In genomic region chr1:76269175-76269574, GRCh38 we compare ENCODE assay signal across 9 cellular contexts.
DNase-seq lines count a peak whose midpoint lies in the region; ATAC-seq, FAIRE-seq and TF ChIP-seq lines count a peak whose summit lies in the region.
"Had no signal": no experiment of that assay in that cellular context is flagged by ENCODE, and none has a peak within 500 bp of the region (broad histone marks: within the 10 kb centered on the region; RNA-seq: fewer than 3 reads in every experiment).

No MANE protein-coding gene starts in this region.

- TF ChIP-seq CTCF in endothelial cell of umbilical vein (IDR thresholded peaks at IDR 0.05; ENCODE audit: extremely low read depth in 1 of 2, insufficient read depth in 1 of 2, low read depth in 1 of 2, low read length in 2 of 2): no peak
- TF ChIP-seq CTCF in smooth muscle cell (IDR thresholded peaks at IDR 0.05; ENCODE audit: borderline replicate concordance, insufficient read depth, poor library complexity, severe bottlenecking): no peak

- peak; percentile 84 for FAIRE-seq in endothelial cell of umbilical vein (lab: Jason Lieb, UNC)

- no peaks in the 10 kb centered on the region for H3K36me3 Mint-ChIP-seq in activated naive CD4-positive, alpha-beta T cell treated with anti-CD3 and anti-CD28 coated beads, Interleukin-2, amount 50 U/mL, for 24 hours

- H3K4me2 ChIP-seq in endothelial cell of umbilical vein (ENCODE audit: insufficient read depth, low read length) (peak overlapping the region; percentile 45), smooth muscle cell (peak overlapping the region; percentile 65)

- no peak for TF ChIP-seq POLR2A in endothelial cell of umbilical vein (IDR thresholded peaks at IDR 0.05; ENCODE audit: low read depth, low read length)

- H3K27me3 ChIP-seq in endothelial cell of umbilical vein (ENCODE audit: control insufficient read depth in 2 of 2, insufficient read depth in 2 of 2, low read length in 2 of 2) (no peaks in the 10 kb centered on the region), smooth muscle cell (ENCODE audit: low read depth) (no peaks in the 10 kb centered on the region)

- H3K4me3 ChIP-seq in endothelial cell of umbilical vein (replicated peaks in 1 of 3; ENCODE audit: insufficient read depth in 1 of 3, low read depth in 1 of 3, low read length in 3 of 3) (no peak overlapping the region), smooth muscle cell (no peak overlapping the region)

- H3K27ac ChIP-seq in endothelial cell of umbilical vein (ENCODE audit: insufficient read depth, low read depth, low read length) (peak overlapping the region; percentile 30), smooth muscle cell (ENCODE audit: low read depth) (peak overlapping the region; percentile 63)

- CTCF ChIA-PET in endothelial cell of umbilical vein (lab: Charles Lee): interaction anchor here (2.3 kb wide), 1 partner anchor 15 kb away, joined by 6 read pairs; no protein-coding TSS in a partner anchor

- H3K9ac ChIP-seq in endothelial cell of umbilical vein (replicated peaks; ENCODE audit: extremely low read depth, insufficient read depth, low read length) (no peak overlapping the region), smooth muscle cell (ENCODE audit: low read depth) (no peak overlapping the region)

- no TSS peak for BruUV-seq in endothelial cell of umbilical vein (replicated peaks; lab: Mats Ljungman, UMichigan)

- no peaks in the 10 kb centered on the region for H3F3A ChIP-seq in smooth muscle cell (ENCODE audit: low read depth)

- no peak for ATAC-seq in GM21360 (IDR thresholded peaks at IDR 0.05; ENCODE audit: unreplicated experiment)

- H3K9me3 Mint-ChIP-seq in activated naive CD4-positive, alpha-beta T cell treated with anti-CD3 and anti-CD28 coated beads, Interleukin-2, amount 50 U/mL, for 24 hours: no peaks in the 10 kb centered on the region

- H3K9me1 ChIP-seq in endothelial cell of umbilical vein (replicated peaks; ENCODE audit: control insufficient read depth, extremely low read depth, insufficient read depth, low read length): no peaks in the 10 kb centered on the region

- peaks cover 67% of the 10 kb centered on the region for H3K4me1 Mint-ChIP-seq in activated naive CD4-positive, alpha-beta T cell treated with anti-CD3 and anti-CD28 coated beads, Interleukin-2, amount 50 U/mL, for 24 hours

- H3K4me3 Mint-ChIP-seq in activated naive CD4-positive, alpha-beta T cell treated with anti-CD3 and anti-CD28 coated beads, Interleukin-2, amount 50 U/mL, for 24 hours: peak overlapping the region; percentile 3

- intact Hi-C loops in endothelial cell of umbilical vein (cut with micrococcal nuclease): loop anchor here (2.0 to 10.0 kb wide), 2 partner anchors 14 to 194 kb away; partner anchors contain the start of gene ST6GALNAC3

- no peaks in the 10 kb centered on the region for H3K79me2 ChIP-seq in endothelial cell of umbilical vein (ENCODE audit: control insufficient read depth, insufficient read depth, low read length)
- peaks cover 4% of the 10 kb centered on the region for H3K79me2 ChIP-seq in smooth muscle cell (ENCODE audit: low read depth)

- 19% methylated on average over 2 of the region's 2 CpGs for WGBS in smooth muscle cell (ENCODE audit: low lambda C conversion rate)

- H4K20me1 ChIP-seq in endothelial cell of umbilical vein (replicated peaks; ENCODE audit: control insufficient read depth, extremely low read depth, insufficient read depth, low read length) (no peaks in the 10 kb centered on the region), smooth muscle cell (ENCODE audit: low read depth) (no peaks in the 10 kb centered on the region)

- H3K9me3 ChIP-seq in endothelial cell of umbilical vein (replicated peaks; ENCODE audit: control insufficient read depth, insufficient read depth, low read length) (no peaks in the 10 kb centered on the region), smooth muscle cell (replicated peaks; ENCODE audit: low read depth) (no peaks in the 10 kb centered on the region)

- DNase-seq in activated naive CD4-positive, alpha-beta T cell treated with anti-CD3 and anti-CD28 coated beads, Interleukin-2, amount 50 U/mL, for 16 hours: no peak
- DNase-seq in NCI-H82 treated with DMSO at 0.1 percent for 48 hours (lab: John Stamatoyannopoulos, UW; ENCODE audit: unreplicated experiment) (peak; percentile 72), endothelial cell of umbilical vein (ENCODE audit: low read depth, low spot score) (peak; percentile 85), smooth muscle cell (lab: John Stamatoyannopoulos, UW; ENCODE audit: unreplicated experiment) (no peak), LoVo (ENCODE audit: low spot score) (no peak), cerebellar nuclear complex (lab: John Stamatoyannopoulos, UW) (no peak)
- DNase-seq: NCI-H2081 treated with DMSO at 0.1 percent for 48 hours had no signal

- peaks cover 12% of the 10 kb centered on the region for H3K4me1 ChIP-seq in endothelial cell of umbilical vein (ENCODE audit: control insufficient read depth, extremely low read depth, insufficient read depth, low read length)
- peaks cover 24% of the 10 kb centered on the region for H3K4me1 ChIP-seq in smooth muscle cell (ENCODE audit: low read depth)

- POLR2A ChIA-PET in endothelial cell of umbilical vein (lab: Charles Lee): no interaction called here

- no peaks in the 10 kb centered on the region for H3K27me3 Mint-ChIP-seq in activated naive CD4-positive, alpha-beta T cell treated with anti-CD3 and anti-CD28 coated beads, Interleukin-2, amount 50 U/mL, for 24 hours

- dilution Hi-C loops in endothelial cell of umbilical vein (cut with MboI; ENCODE audit: extremely low pct_ligation_motif_present, low sequenced_read_pairs): no loop called here

- H3K36me3 ChIP-seq in endothelial cell of umbilical vein (ENCODE audit: control insufficient read depth in 2 of 2, extremely low read depth in 1 of 2, insufficient read depth in 2 of 2, low read length in 2 of 2) (no peaks in the 10 kb centered on the region), smooth muscle cell (ENCODE audit: low read depth) (no peaks in the 10 kb centered on the region)

- H2AFZ ChIP-seq in endothelial cell of umbilical vein (ENCODE audit: low read depth, low read length) (peak overlapping the region; percentile 12), smooth muscle cell (ENCODE audit: low read depth) (peak overlapping the region; percentile 19)

- H3K27ac Mint-ChIP-seq in activated naive CD4-positive, alpha-beta T cell treated with anti-CD3 and anti-CD28 coated beads, Interleukin-2, amount 50 U/mL, for 24 hours: peak overlapping the region; percentile 68

TF ChIP-seq in endothelial cell of umbilical vein, 7 proteins besides CTCF, POLR2A, EP300 and RAD21:
- TF ChIP-seq JUN (IDR thresholded peaks at IDR 0.05; ENCODE audit: borderline replicate concordance, insufficient read depth, insufficient read length, low read depth) (peak; percentile 60), MAX (IDR thresholded peaks at IDR 0.05; ENCODE audit: insufficient read depth, insufficient read length) (no peak), FOS (IDR thresholded peaks at IDR 0.05; ENCODE audit: borderline replicate concordance, insufficient read depth, low read length) (peak; percentile 77), MYC (IDR thresholded peaks at IDR 0.05; ENCODE audit: low read depth, low read length) (no peak), GATA2 (IDR thresholded peaks at IDR 0.05; ENCODE audit: insufficient read depth, insufficient read length, low read depth, low read length) (peak; percentile 61), POLR2AphosphoS5 (IDR thresholded peaks at IDR 0.05; ENCODE audit: insufficient read depth, low read depth, low read length) (no peak), EZH2 (IDR thresholded peaks at IDR 0.05; ENCODE audit: borderline replicate concordance, low read depth, low read length, severe bottlenecking) (no peak)

Comparison
In these comparisons a context has a peak if more than half of its experiments do, and no peak if none do; other contexts are left out.
1. DNase-seq: peak in NCI-H82 treated with DMSO at 0.1 percent for 48 hours (single experiment) and endothelial cell of umbilical vein (single experiment); none in activated naive CD4-positive, alpha-beta T cell treated with anti-CD3 and anti-CD28 coated beads, Interleukin-2, amount 50 U/mL, for 16 hours (single experiment), smooth muscle cell (single experiment), LoVo (single experiment) and cerebellar nuclear complex (0 of 2).